In the genomic region with DNA sequence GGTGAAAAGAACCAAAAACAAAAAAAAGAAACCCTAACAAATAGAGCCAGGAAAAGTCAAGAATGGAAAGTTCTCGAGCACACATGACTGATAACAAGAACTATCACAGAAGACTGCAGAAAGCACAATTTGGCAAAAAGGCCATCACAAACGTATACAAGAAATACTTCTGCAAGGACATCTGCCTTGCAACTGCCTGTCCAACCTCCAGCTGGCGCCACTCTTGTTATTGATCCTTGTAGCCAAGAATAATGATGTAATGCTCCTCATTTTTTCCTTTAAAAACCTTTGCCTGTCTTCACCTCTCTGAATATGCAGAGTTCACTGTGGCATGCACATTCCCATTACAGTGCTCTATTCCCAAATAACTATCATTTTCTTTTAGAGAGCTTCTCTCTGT, we compare ENCODE assay signal across 11 cellular contexts.
DNase-seq lines count a peak whose midpoint lies in the region; ATAC-seq and TF ChIP-seq lines count a peak whose summit lies in the region.
"Had no signal": no experiment of that assay in that cellular context is flagged by ENCODE, and none has a peak within 500 bp of the region (broad histone marks: within the 10 kb centered on the region; RNA-seq: fewer than 3 reads in every experiment).

No MANE protein-coding gene starts in this region.

- no peak for TF ChIP-seq POLR2A in GM18505 (IDR thresholded peaks at IDR 0.05; ENCODE audit: borderline replicate concordance, extremely low read depth, insufficient read depth, insufficient read length)

- H3K27ac ChIP-seq in Panc1 (ENCODE audit: low read length) (no peak overlapping the region), tibial artery (no peak overlapping the region)
- H3K27ac ChIP-seq: SJCRH30, suprapubic skin had no signal

- H3K4me1 ChIP-seq in Panc1 (ENCODE audit: control insufficient read depth, insufficient read depth, low read length): no peaks in the 10 kb centered on the region
- H3K4me1 ChIP-seq in tibial artery: no peaks in the 10 kb centered on the region
- H3K4me1 ChIP-seq: SJCRH30 had no signal

- TF ChIP-seq CTCF in AG09319 (IDR thresholded peaks at IDR 0.05; ENCODE audit: low read depth, low read length) (peak; percentile 31), GM20000 (IDR thresholded peaks at IDR 0.05; ENCODE audit: extremely low read depth, missing control alignments) (peak; percentile 20), Panc1 (IDR thresholded peaks at IDR 0.05) (peak; percentile 69), tibial artery (IDR thresholded peaks at IDR 0.05) (no peak)

- H3K27me3 ChIP-seq in Panc1 (ENCODE audit: control insufficient read depth, insufficient read depth, low read length) (no peaks in the 10 kb centered on the region), tibial artery (no peaks in the 10 kb centered on the region)
- H3K27me3 ChIP-seq: SJCRH30, suprapubic skin had no signal

- H3K9me3 ChIP-seq in Panc1 (ENCODE audit: control insufficient read depth, insufficient read depth, low read depth, low read length): no peaks in the 10 kb centered on the region
- no peaks in the 10 kb centered on the region for H3K9me3 ChIP-seq in tibial artery
- H3K9me3 ChIP-seq: SJCRH30, suprapubic skin had no signal

- no TSS peak for BruUV-seq in Panc1 (replicated peaks; lab: Mats Ljungman, UMichigan)

- in situ Hi-C loops in Panc1 (cut with HindIII; ENCODE audit: low pct_unique_long_range_greater_than_20kb, low sequenced_read_pairs): no loop called here

- ATAC-seq in Panc1 (no peak), left ventricle myocardium superior (peak; percentile 44), GM18505 (IDR thresholded peaks at IDR 0.05; ENCODE audit: unreplicated experiment) (no peak), HG03521 (IDR thresholded peaks at IDR 0.05; ENCODE audit: unreplicated experiment) (no peak)

- no peaks in the 10 kb centered on the region for H3K36me3 ChIP-seq in Panc1 (ENCODE audit: control insufficient read depth, insufficient read depth, low read length)
- no peaks in the 10 kb centered on the region for H3K36me3 ChIP-seq in tibial artery
- H3K36me3 ChIP-seq: SJCRH30, suprapubic skin had no signal

- CTCF ChIA-PET in Panc1 (lab: Charles Lee): no interaction called here

- intact Hi-C loops in Panc1 (cut with micrococcal nuclease; ENCODE audit: unreplicated experiment): no loop called here
- intact Hi-C loops in left ventricle myocardium superior (cut with micrococcal nuclease): no loop called here
- intact Hi-C loops in tibial artery (cut with DNase I; ENCODE audit: low total_unique reads): no loop called here

- POLR2A ChIA-PET in Panc1 (lab: Charles Lee): no interaction called here

- no peak for DNase-seq in AG09319 (ENCODE audit: extremely low read depth, low read depth)
- DNase-seq in GM20000 (ENCODE audit: low spot score): no peak
- no peak for DNase-seq in Panc1 (ENCODE audit: low read depth, low spot score)
- DNase-seq in left ventricle myocardium superior: peak; percentile 38
- DNase-seq in midbrain (lab: John Stamatoyannopoulos, UW): no peak
- no peak for DNase-seq in tibial artery
- DNase-seq: NCI-H2171, SJCRH30 had no signal

- H3K4me3 ChIP-seq in Panc1 (ENCODE audit: low read depth in 2 of 2, low read length in 2 of 2) (no peak overlapping the region), tibial artery (no peak overlapping the region)
- H3K4me3 ChIP-seq: SJCRH30, suprapubic skin had no signal

Comparison
In these comparisons a context has a peak if more than half of its experiments do, and no peak if none do; other contexts are left out.
1. CTCF ChIP-seq: peak in AG09319 (single experiment), GM20000 (single experiment) and Panc1 (single experiment); none in tibial artery (0 of 2).